14 cellular contexts compared by ENCODE assay signal in genomic region chr6:48962041-48962440, GRCh38.
DNase-seq lines count a peak whose midpoint lies in the region; ATAC-seq and TF ChIP-seq lines count a peak whose summit lies in the region.
"Had no signal": no experiment of that assay in that cellular context is flagged by ENCODE, and none has a peak within 500 bp of the region (broad histone marks: within the 10 kb centered on the region; RNA-seq: fewer than 3 reads in every experiment).

No MANE protein-coding gene starts in this region.

- H3K4me3 ChIP-seq in choroid plexus epithelial cell (ENCODE audit: low read depth, low read length), result no peak overlapping the region

- peak; percentile 94 for DNase-seq in COR-L47 (lab: John Stamatoyannopoulos, UW)
- DNase-seq in NCI-H1417 (lab: John Stamatoyannopoulos, UW), result peak in 2 of 3 experiments; percentile 68 to 90
- peak; percentile 71 for DNase-seq in NCI-H510A treated with DMSO at 0.1 percent for 48 hours (lab: John Stamatoyannopoulos, UW)
- peak; percentile 25 for DNase-seq in choroid plexus epithelial cell (ENCODE audit: low read depth)
- no peak for DNase-seq in NCI-H2171 (lab: John Stamatoyannopoulos, UW)
- DNase-seq in GM20000 (ENCODE audit: low spot score), result no peak
- DNase-seq: ACHN, AML-193, DMS79, HCEC 1CT, NCI-H1105, NCI-H1930 had no signal

- no peak for ATAC-seq in HG03571 (IDR thresholded peaks at IDR 0.05; ENCODE audit: unreplicated experiment)
- ATAC-seq: Panc1 had no signal

- TF ChIP-seq CTCF in choroid plexus epithelial cell (conservative IDR thresholded peaks at IDR 0.05; ENCODE audit: low read depth, low read length) (no peak), GM20000 (IDR thresholded peaks at IDR 0.05; ENCODE audit: extremely low read depth, missing control alignments) (no peak)

Comparison
In these comparisons a context has a peak if more than half of its experiments do, and no peak if none do; other contexts are left out.
1. DNase-seq: peak in COR-L47 (single experiment), NCI-H1417 (2 of 3), NCI-H510A treated with DMSO at 0.1 percent for 48 hours (single experiment) and choroid plexus epithelial cell (single experiment); none in NCI-H2171 (single experiment) and GM20000 (single experiment).